Comparison of ENCODE assay signal across 2 cellular contexts in genomic region chr14:50855558-50855957, GRCh38.
TF ChIP-seq lines count a peak whose summit lies in the region.

No MANE protein-coding gene starts in this region.

TF ChIP-seq in IMR-90, 13 proteins besides CTCF, POLR2A, EP300 and RAD21:
- TF ChIP-seq MXI1 (IDR thresholded peaks at IDR 0.05; ENCODE audit: borderline replicate concordance, low read depth, low read length), result no peak
- no peak for TF ChIP-seq ELK1 (IDR thresholded peaks at IDR 0.05; ENCODE audit: borderline replicate concordance, low read depth, low read length)
- no peak for TF ChIP-seq USF2 (IDR thresholded peaks at IDR 0.05; ENCODE audit: low read depth, low read length)
- TF ChIP-seq FOS (IDR thresholded peaks at IDR 0.05; ENCODE audit: low read depth, low read length), result no peak
- no peak for TF ChIP-seq RCOR1 (IDR thresholded peaks at IDR 0.05; ENCODE audit: insufficient replicate concordance, low read length)
- no peak for TF ChIP-seq NFE2L2 (IDR thresholded peaks at IDR 0.05; ENCODE audit: low read depth, low read length)
- no peak for TF ChIP-seq CEBPB (IDR thresholded peaks at IDR 0.05; ENCODE audit: low read depth, low read length)
- no peak for TF ChIP-seq RFX5 (IDR thresholded peaks at IDR 0.05; ENCODE audit: low read depth, low read length)
- TF ChIP-seq MAZ (IDR thresholded peaks at IDR 0.05; ENCODE audit: borderline replicate concordance, low read depth, low read length), result no peak
- no peak for TF ChIP-seq SMC3 (IDR thresholded peaks at IDR 0.05; ENCODE audit: low read depth, low read length)
- no peak for TF ChIP-seq MAFK (IDR thresholded peaks at IDR 0.05; ENCODE audit: low read depth, low read length)
- TF ChIP-seq CHD1 (IDR thresholded peaks at IDR 0.05; ENCODE audit: low read depth, low read length), result no peak
- TF ChIP-seq BHLHE40 (IDR thresholded peaks at IDR 0.05; ENCODE audit: low read depth, low read length), result no peak

TF ChIP-seq in H1, 55 proteins besides CTCF, POLR2A, EP300 and RAD21:
- TF ChIP-seq CTBP2 (IDR thresholded peaks at IDR 0.05; ENCODE audit: borderline replicate concordance, insufficient read depth, insufficient read length, low read length), result no peak
- no peak for TF ChIP-seq BCL11A (IDR thresholded peaks at IDR 0.05; ENCODE audit: low read depth in 2 of 2, low read length in 2 of 2)
- no peak for TF ChIP-seq TAF1 (IDR thresholded peaks at IDR 0.05; ENCODE audit: low read depth, low read length)
- no peak for TF ChIP-seq SRF (IDR thresholded peaks at IDR 0.05; ENCODE audit: low read depth, low read length)
- TF ChIP-seq GABPA (IDR thresholded peaks at IDR 0.05; ENCODE audit: borderline replicate concordance, insufficient read depth, low read length), result no peak
- no peak for TF ChIP-seq KDM4A (IDR thresholded peaks at IDR 0.05; ENCODE audit: low read depth, low read length, severe bottlenecking)
- no peak for TF ChIP-seq SIRT6 (IDR thresholded peaks at IDR 0.05; ENCODE audit: low read length)
- no peak for TF ChIP-seq MAX (IDR thresholded peaks at IDR 0.05)
- TF ChIP-seq TBP (IDR thresholded peaks at IDR 0.05; ENCODE audit: low read depth, low read length), result no peak
- no peak for TF ChIP-seq RFX5 (IDR thresholded peaks at IDR 0.05; ENCODE audit: borderline replicate concordance, low read depth, low read length)
